ENCODE assay signal across 7 cellular contexts in genomic region chr3:135918600-135918999, GRCh38. TPM values are rescaled to one million over a fixed set of nuclear protein-coding genes. Genes with fewer than 3 reads are reported as not detected.
DNase-seq lines count a peak whose midpoint lies in the region; ATAC-seq and TF ChIP-seq lines count a peak whose summit lies in the region.

No MANE protein-coding gene starts in this region.

- H3K9me3 ChIP-seq in testis = no peaks in the 10 kb centered on the region

- ATAC-seq in WTC11 = peak; percentile 61
- peak; percentile 62 to 65 for ATAC-seq in left cardiac atrium
- ATAC-seq in HG03097 (IDR thresholded peaks at IDR 0.05; ENCODE audit: low FRiP score, unreplicated experiment) = no peak

- peaks cover 30% of the 10 kb centered on the region for H3K4me1 Mint-ChIP-seq in WTC11

- H3K4me3 Mint-ChIP-seq in WTC11 = no peak overlapping the region

- H3K36me3 ChIP-seq in testis (ENCODE audit: low read depth, missing control alignments) = no peaks in the 10 kb centered on the region

- no peaks in the 10 kb centered on the region for H3K27me3 Mint-ChIP-seq in WTC11 (ENCODE audit: low read depth)

- POLR2A ChIA-PET in HEK293T (lab: Yijun Ruan, JAX) = no interaction called here
- POLR2A ChIA-PET in WTC11 (lab: Charles Lee) = no interaction called here

- TF ChIP-seq CTCF in WTC11 (IDR thresholded peaks at IDR 0.05) = no peak
- peak; percentile 30 to 61 (median 32) for TF ChIP-seq CTCF in testis (IDR thresholded peaks at IDR 0.05)

- H3K4me3 ChIP-seq in testis = no peak overlapping the region

- no peaks in the 10 kb centered on the region for H3K36me3 Mint-ChIP-seq in WTC11

- CTCF ChIA-PET in HEK293T (lab: Yijun Ruan, JAX) = interaction anchor here (0.6 to 1.0 kb wide), 2 partner anchors 11 to 1280 kb away, joined by 5 to 6 read pairs; no protein-coding TSS in a partner anchor
- CTCF ChIA-PET in WTC11 (lab: Charles Lee) = interaction anchor here (8.7 kb wide), 1 partner anchor 124 kb away, joined by 52 read pairs; no protein-coding TSS in a partner anchor

- no peak overlapping the region for H3K27ac ChIP-seq in testis

- no peaks in the 10 kb centered on the region for H3K9me3 Mint-ChIP-seq in WTC11

- no peak overlapping the region for H3K27ac Mint-ChIP-seq in WTC11

- no peaks in the 10 kb centered on the region for H3K4me1 ChIP-seq in testis

- H3K27me3 ChIP-seq in testis = no peaks in the 10 kb centered on the region

- TF ChIP-seq POLR2A in testis (IDR thresholded peaks at IDR 0.05) = no peak

- intact Hi-C loops in left cardiac atrium (cut with DNase I) = loop anchor here in 1 of 2 donors (5.0 kb wide), 1 partner anchor 119 kb away; no protein-coding TSS in a partner anchor
- intact Hi-C loops in testis (cut with DNase I; ENCODE audit: low total_unique reads) = no loop called here

- WGBS in testis, 2 donors = 22 to 33% methylated on average over 1 of the region's 1 CpG

- DNase-seq in HEK293T (ENCODE audit: extremely low spot score) (peak; percentile 28), WTC11 (ENCODE audit: low spot score) (no peak), left cardiac atrium (no peak), testis (no peak), NCI-H345 treated with DMSO at 0.1 percent for 48 hours (lab: John Stamatoyannopoulos, UW; ENCODE audit: unreplicated experiment) (no peak)
- no peak for DNase-seq in activated effector memory CD4-positive, alpha-beta T cell treated with Interleukin-2 at 50 U/mL for 16 hours

TF ChIP-seq in HEK293T, 16 proteins besides CTCF, POLR2A, EP300 and RAD21:
- TF ChIP-seq HDGF (IDR thresholded peaks at IDR 0.05; ENCODE audit: borderline replicate concordance) (no peak), LEF1 (IDR thresholded peaks at IDR 0.05; ENCODE audit: borderline replicate concordance) (no peak), NFRKB (IDR thresholded peaks at IDR 0.05) (no peak)

TF ChIP-seq in WTC11, 78 proteins besides CTCF, POLR2A, EP300 and RAD21 (continues in another document):
- TF ChIP-seq CBFB (CRISPR knock-in tag; IDR thresholded peaks at IDR 0.05; ENCODE audit: low read depth) (no peak), NFYB (CRISPR knock-in tag; conservative IDR thresholded peaks at IDR 0.05; ENCODE audit: low read depth) (no peak), STAT6 (CRISPR knock-in tag; conservative IDR thresholded peaks at IDR 0.05; ENCODE audit: low read depth) (no peak), AR (CRISPR knock-in tag; IDR thresholded peaks at IDR 0.05) (no peak), USF2 (CRISPR knock-in tag; IDR thresholded peaks at IDR 0.05) (no peak), ATF1 (CRISPR knock-in tag; IDR thresholded peaks at IDR 0.05) (no peak), HMGA2 (CRISPR knock-in tag; IDR thresholded peaks at IDR 0.05) (no peak), ZNF263 (CRISPR knock-in tag; IDR thresholded peaks at IDR 0.05; ENCODE audit: low read depth) (no peak)
- TF ChIP-seq, protein P1, sequence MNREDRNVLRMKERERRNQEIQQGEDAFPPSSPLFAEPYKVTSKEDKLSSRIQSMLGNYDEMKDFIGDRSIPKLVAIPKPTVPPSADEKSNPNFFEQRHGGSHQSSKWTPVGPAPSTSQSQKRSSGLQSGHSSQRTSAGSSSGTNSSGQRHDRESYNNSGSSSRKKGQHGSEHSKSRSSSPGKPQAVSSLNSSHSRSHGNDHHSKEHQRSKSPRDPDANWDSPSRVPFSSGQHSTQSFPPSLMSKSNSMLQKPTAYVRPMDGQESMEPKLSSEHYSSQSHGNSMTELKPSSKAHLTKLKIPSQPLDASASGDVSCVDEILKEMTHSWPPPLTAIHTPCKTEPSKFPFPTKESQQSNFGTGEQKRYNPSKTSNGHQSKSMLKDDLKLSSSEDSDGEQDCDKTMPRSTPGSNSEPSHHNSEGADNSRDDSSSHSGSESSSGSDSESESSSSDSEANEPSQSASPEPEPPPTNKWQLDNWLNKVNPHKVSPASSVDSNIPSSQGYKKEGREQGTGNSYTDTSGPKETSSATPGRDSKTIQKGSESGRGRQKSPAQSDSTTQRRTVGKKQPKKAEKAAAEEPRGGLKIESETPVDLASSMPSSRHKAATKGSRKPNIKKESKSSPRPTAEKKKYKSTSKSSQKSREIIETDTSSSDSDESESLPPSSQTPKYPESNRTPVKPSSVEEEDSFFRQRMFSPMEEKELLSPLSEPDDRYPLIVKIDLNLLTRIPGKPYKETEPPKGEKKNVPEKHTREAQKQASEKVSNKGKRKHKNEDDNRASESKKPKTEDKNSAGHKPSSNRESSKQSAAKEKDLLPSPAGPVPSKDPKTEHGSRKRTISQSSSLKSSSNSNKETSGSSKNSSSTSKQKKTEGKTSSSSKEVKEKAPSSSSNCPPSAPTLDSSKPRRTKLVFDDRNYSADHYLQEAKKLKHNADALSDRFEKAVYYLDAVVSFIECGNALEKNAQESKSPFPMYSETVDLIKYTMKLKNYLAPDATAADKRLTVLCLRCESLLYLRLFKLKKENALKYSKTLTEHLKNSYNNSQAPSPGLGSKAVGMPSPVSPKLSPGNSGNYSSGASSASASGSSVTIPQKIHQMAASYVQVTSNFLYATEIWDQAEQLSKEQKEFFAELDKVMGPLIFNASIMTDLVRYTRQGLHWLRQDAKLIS (CRISPR knock-in tag; IDR thresholded peaks at IDR 0.05; ENCODE audit: borderline replicate concordance) = no peak
- TF ChIP-seq, protein P2, sequence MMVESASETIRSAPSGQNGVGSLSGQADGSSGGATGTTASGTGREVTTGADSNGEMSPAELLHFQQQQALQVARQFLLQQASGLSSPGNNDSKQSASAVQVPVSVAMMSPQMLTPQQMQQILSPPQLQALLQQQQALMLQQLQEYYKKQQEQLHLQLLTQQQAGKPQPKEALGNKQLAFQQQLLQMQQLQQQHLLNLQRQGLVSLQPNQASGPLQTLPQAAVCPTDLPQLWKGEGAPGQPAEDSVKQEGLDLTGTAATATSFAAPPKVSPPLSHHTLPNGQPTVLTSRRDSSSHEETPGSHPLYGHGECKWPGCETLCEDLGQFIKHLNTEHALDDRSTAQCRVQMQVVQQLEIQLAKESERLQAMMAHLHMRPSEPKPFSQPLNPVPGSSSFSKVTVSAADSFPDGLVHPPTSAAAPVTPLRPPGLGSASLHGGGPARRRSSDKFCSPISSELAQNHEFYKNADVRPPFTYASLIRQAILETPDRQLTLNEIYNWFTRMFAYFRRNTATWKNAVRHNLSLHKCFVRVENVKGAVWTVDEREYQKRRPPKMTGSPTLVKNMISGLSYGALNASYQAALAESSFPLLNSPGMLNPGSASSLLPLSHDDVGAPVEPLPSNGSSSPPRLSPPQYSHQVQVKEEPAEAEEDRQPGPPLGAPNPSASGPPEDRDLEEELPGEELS (CRISPR knock-in tag; IDR thresholded peaks at IDR 0.05) = no peak
- TF ChIP-seq, protein P3, sequence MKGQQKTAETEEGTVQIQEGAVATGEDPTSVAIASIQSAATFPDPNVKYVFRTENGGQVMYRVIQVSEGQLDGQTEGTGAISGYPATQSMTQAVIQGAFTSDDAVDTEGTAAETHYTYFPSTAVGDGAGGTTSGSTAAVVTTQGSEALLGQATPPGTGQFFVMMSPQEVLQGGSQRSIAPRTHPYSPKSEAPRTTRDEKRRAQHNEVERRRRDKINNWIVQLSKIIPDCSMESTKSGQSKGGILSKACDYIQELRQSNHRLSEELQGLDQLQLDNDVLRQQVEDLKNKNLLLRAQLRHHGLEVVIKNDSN (CRISPR knock-in tag; IDR thresholded peaks at IDR 0.05) = no peak

RNA-seq across cellular contexts. Expression of gene PPP2R3A, which starts 46.9 kb away (rescaled TPM):
- total RNA-seq in WTC11 (2021) (12.1 to 13.1 TPM (median 12.9 TPM) in 3 replicates), left cardiac atrium (10 to 100 TPM; 37.5 to 60.1 TPM), testis (10 to 100 TPM; 35.4 to 41.7 TPM)
- polyA plus RNA-seq in testis (ENCODE audit: insufficient read depth, low read depth, low replicate concordance) = 12.2 TPM
